ENCODE assay signal across 21 cellular contexts in genomic region chr20:31637660-31638059, GRCh38. TPM values are rescaled to one million over a fixed set of nuclear protein-coding genes. Genes with fewer than 3 reads are reported as not detected.
DNase-seq lines count a peak whose midpoint lies in the region; ATAC-seq and TF ChIP-seq lines count a peak whose summit lies in the region.
"Had no signal": no experiment of that assay in that cellular context is flagged by ENCODE, and none has a peak within 500 bp of the region (broad histone marks: within the 10 kb centered on the region; RNA-seq: fewer than 3 reads in every experiment).

Gene COX4I2 (plus strand): TSS chr20:31637912. CDS start chr20:31639018, 1,106 bp downstream.

- H3K4me3 Mint-ChIP-seq in nephron progenitor cell, result no peak within 1 kb of the TSS
- H3K4me3 Mint-ChIP-seq: activated CD8-positive, alpha-beta memory T cell treated with anti-CD3 and anti-CD28 coated beads, Interleukin-2, amount 10 ng/mL, durations not matched to agents 7 days and 5 days; natural killer cell treated with Interleukin-12 subunit alpha and Interleukin-12 subunit beta and Interleukin-15 and Interleukin-18, amount 100 ng/mL, for 72 hours; T-helper 2 cell treated with Interferon-gamma antibody and Interleukin-4, amounts not matched to agents 5 μg/mL and 100 μg/mL, for 36 hours had no signal

- H4K20me1 ChIP-seq in SK-N-SH (ENCODE audit: insufficient read depth), result no peaks in the 10 kb centered on the region

- DNase-seq in SK-N-SH (peak; percentile 61), cardiac septum (ENCODE audit: low spot score) (no peak), nephron progenitor cell (no peak), RWPE1 (ENCODE audit: low spot score) (no peak), A673 (ENCODE audit: low spot score) (no peak)
- DNase-seq: 8988T; activated CD8-positive, alpha-beta memory T cell treated with anti-CD3 and anti-CD28 coated beads, Interleukin-2, amount 10 ng/mL, durations not matched to agents 7 days and 5 days; dorsolateral prefrontal cortex; Karpas-422; NCI-H1092; SJCRH30; stimulated activated naive CD4-positive, alpha-beta T cell treated with Interleukin-2 at 50 U/mL for 16 hours had no signal

- 66% methylated on average over 15 of the region's 34 CpGs for WGBS in SK-N-SH (ENCODE audit: low lambda C conversion rate)
- 32% methylated on average over 34 of the region's 34 CpGs for WGBS in urinary bladder

- H3K4me1 Mint-ChIP-seq in nephron progenitor cell, result peaks cover 10% of the 10 kb centered on the region

- POLR2A ChIA-PET in SK-N-SH (lab: Yijun Ruan, JAX), result no interaction called here
- POLR2A ChIA-PET in RWPE1 (lab: Yijun Ruan, JAX; ENCODE audit: low non-redundant PET), result interaction anchor here (0.7 kb wide), 1 partner anchor 799 kb away, joined by 8 read pairs; no protein-coding TSS in a partner anchor
- POLR2A ChIA-PET in A673 (lab: Charles Lee; ENCODE audit: low non-redundant PET), result no interaction called here

- intact Hi-C loops in cardiac septum (cut with DNase I) (no loop called here), A673 (cut with micrococcal nuclease; ENCODE audit: unreplicated experiment) (no loop called here)

- H3K27ac ChIP-seq in SK-N-SH (ENCODE audit: low read depth in 2 of 2, low read length in 1 of 2) (peak within 1 kb of the TSS in 1 of 2 experiments; percentile 88; a peak in 2 of 4 replicates), urinary bladder (ENCODE audit: low read depth) (no peak within 1 kb of the TSS), RWPE1 (no peak within 1 kb of the TSS), A673 (ENCODE audit: low read depth, low read length, poor library complexity, severe bottlenecking) (no peak within 1 kb of the TSS)
- H3K27ac ChIP-seq: SJCRH30 had no signal

- TF ChIP-seq EP300 in SK-N-SH (IDR thresholded peaks at IDR 0.05; ENCODE audit: borderline replicate concordance in 1 of 2, low read depth in 1 of 2, low read length in 1 of 2), result no peak

- no peaks in the 10 kb centered on the region for H3K27me3 ChIP-seq in SK-N-SH (ENCODE audit: insufficient read depth)
- H3K27me3 ChIP-seq in A673 (replicated peaks; ENCODE audit: insufficient read depth, low read depth, low read length, poor library complexity), result no peaks in the 10 kb centered on the region
- H3K27me3 ChIP-seq: BLaER1 treated with 17β-estradiol and CSF1 and Interleukin-3, amounts not matched to agents 10 nM and 100 nM; SJCRH30 had no signal

- H3K27ac Mint-ChIP-seq in nephron progenitor cell, result peak within 1 kb of the TSS; percentile 69
- H3K27ac Mint-ChIP-seq: activated CD8-positive, alpha-beta memory T cell treated with anti-CD3 and anti-CD28 coated beads, Interleukin-2, amount 10 ng/mL, durations not matched to agents 7 days and 5 days; activated T-helper 2 cell treated with anti-CD3 and anti-CD28 coated beads, Interferon-gamma antibody, Interleukin-2, Interleukin-4, amounts not matched to agents 10 μg/mL and 5 μg/mL and 100 μg/mL, durations not matched to agents 14 hours and 24 hours and 36 hours; natural killer cell treated with Interleukin-12 subunit alpha and Interleukin-12 subunit beta and Interleukin-15 and Interleukin-18, amount 100 ng/mL, for 72 hours; T-helper 2 cell treated with Interferon-gamma antibody and Interleukin-4, amounts not matched to agents 5 μg/mL and 100 μg/mL, for 36 hours had no signal

- H3K4me1 ChIP-seq in SK-N-SH (ENCODE audit: control insufficient read depth in 1 of 2, insufficient read depth in 2 of 2, low read depth in 1 of 2, low read length in 1 of 2) (peaks cover 0 to 31% of the 10 kb centered on the region in 2 experiments; a peak in 2 of 4 replicates), urinary bladder (ENCODE audit: insufficient read depth) (no peaks in the 10 kb centered on the region), A673 (ENCODE audit: insufficient read depth, low read length, poor library complexity, severe bottlenecking) (no peaks in the 10 kb centered on the region)
- H3K4me1 ChIP-seq: SJCRH30 had no signal

- no peaks in the 10 kb centered on the region for H3K27me3 Mint-ChIP-seq in nephron progenitor cell (ENCODE audit: low read depth, poor library complexity)

- no peaks in the 10 kb centered on the region for H3K36me3 Mint-ChIP-seq in nephron progenitor cell (ENCODE audit: low read depth)
- H3K36me3 Mint-ChIP-seq: activated CD8-positive, alpha-beta memory T cell treated with anti-CD3 and anti-CD28 coated beads, Interleukin-2, amount 10 ng/mL, durations not matched to agents 7 days and 5 days; natural killer cell treated with Interleukin-12 subunit alpha and Interleukin-12 subunit beta and Interleukin-15 and Interleukin-18, amount 100 ng/mL, for 72 hours had no signal

- ATAC-seq in SK-N-SH treated with all-trans-retinoic acid at 6 μM for 48 hours, result no peak
- ATAC-seq in GM19395 (IDR thresholded peaks at IDR 0.05; ENCODE audit: unreplicated experiment), result no peak
- ATAC-seq: activated CD4-positive, CD25-positive, alpha-beta regulatory T cell treated with anti-CD3 and anti-CD28 coated beads, Interleukin-2, amount 50 U/mL, for 24 hours; activated CD8-positive, alpha-beta memory T cell treated with anti-CD3 and anti-CD28 coated beads, Interleukin-2, amount 10 ng/mL, durations not matched to agents 7 days and 5 days; HCT116 had no signal

- no peaks in the 10 kb centered on the region for H3K9me2 ChIP-seq in SK-N-SH

- H3K36me3 ChIP-seq in SK-N-SH (replicated peaks in 1 of 2; ENCODE audit: control insufficient read depth in 1 of 2, insufficient read depth in 2 of 2, low read length in 1 of 2) (no peaks in the 10 kb centered on the region), urinary bladder (ENCODE audit: insufficient read depth) (no peaks in the 10 kb centered on the region), A673 (ENCODE audit: insufficient read depth, low read length, poor library complexity, severe bottlenecking) (no peaks in the 10 kb centered on the region)
- H3K36me3 ChIP-seq: BLaER1 treated with 17β-estradiol and CSF1 and Interleukin-3, amounts not matched to agents 10 nM and 100 nM; SJCRH30 had no signal

- no peaks in the 10 kb centered on the region for H3F3A ChIP-seq in SK-N-SH (replicated peaks; ENCODE audit: insufficient read depth)

- H3K9ac ChIP-seq in SK-N-SH, result no peak within 1 kb of the TSS
- H3K9ac ChIP-seq: BLaER1 treated with 17β-estradiol and CSF1 and Interleukin-3, amounts not matched to agents 10 nM and 100 nM had no signal

- no peaks in the 10 kb centered on the region for H3K79me2 ChIP-seq in SK-N-SH (ENCODE audit: insufficient read depth)

- no peak within 1 kb of the TSS for H2AFZ ChIP-seq in SK-N-SH (ENCODE audit: low read depth)

- H3K9me3 ChIP-seq in SK-N-SH, result no peaks in the 10 kb centered on the region
- H3K9me3 ChIP-seq in A673 (ENCODE audit: low read depth, low read length, poor library complexity, severe bottlenecking), result no peaks in the 10 kb centered on the region
- H3K9me3 ChIP-seq: BLaER1 treated with 17β-estradiol and CSF1 and Interleukin-3, amounts not matched to agents 10 nM and 100 nM; SJCRH30 had no signal

- TF ChIP-seq CTCF in SK-N-SH (IDR thresholded peaks at IDR 0.05), result no peak
- no peak for TF ChIP-seq CTCF in nephron progenitor cell (IDR thresholded peaks at IDR 0.05)
- TF ChIP-seq CTCF in RWPE1 (conservative IDR thresholded peaks at IDR 0.05; ENCODE audit: low read depth), result no peak
- no peak for TF ChIP-seq CTCF in A673 (conservative IDR thresholded peaks at IDR 0.05; ENCODE audit: low read depth, low read length)

- H3K9me3 Mint-ChIP-seq in nephron progenitor cell, result no peaks in the 10 kb centered on the region
- H3K9me3 Mint-ChIP-seq: activated T-helper 2 cell treated with anti-CD3 and anti-CD28 coated beads, Interferon-gamma antibody, Interleukin-2, Interleukin-4, amounts not matched to agents 10 μg/mL and 5 μg/mL and 100 μg/mL, durations not matched to agents 14 hours and 24 hours and 36 hours; natural killer cell treated with Interleukin-12 subunit alpha and Interleukin-12 subunit beta and Interleukin-15 and Interleukin-18, amount 100 ng/mL, for 72 hours; T-helper 2 cell treated with Interferon-gamma antibody and Interleukin-4, amounts not matched to agents 5 μg/mL and 100 μg/mL, for 36 hours had no signal

- H3K4me3 ChIP-seq in SK-N-SH (ENCODE audit: low read depth in 2 of 2, low read length in 1 of 2), result no peak within 1 kb of the TSS
- peak within 1 kb of the TSS; percentile 12 for H3K4me3 ChIP-seq in urinary bladder (ENCODE audit: low read depth, low read length)
- no peak within 1 kb of the TSS for H3K4me3 ChIP-seq in A673 (ENCODE audit: low read depth, low read length, poor library complexity, severe bottlenecking)
- H3K4me3 ChIP-seq: BLaER1 treated with 17β-estradiol and CSF1 and Interleukin-3, amounts not matched to agents 10 nM and 100 nM; SJCRH30 had no signal

- CTCF ChIA-PET in SK-N-SH (lab: Yijun Ruan, JAX), result interaction anchor here (1.5 to 3.9 kb wide), 3 partner anchors 16 to 25 kb away, joined by 6 to 21 read pairs (median 9); no protein-coding TSS in a partner anchor
- CTCF ChIA-PET in RWPE1 (lab: Yijun Ruan, JAX), result no interaction called here
- CTCF ChIA-PET in A673 (lab: Charles Lee), result no interaction called here

- TF ChIP-seq RAD21 in SK-N-SH (IDR thresholded peaks at IDR 0.05; ENCODE audit: low read length), result no peak

- BruUV-seq in A673 (replicated peaks; lab: Mats Ljungman, UMichigan), result no TSS peak

- no peak within 1 kb of the TSS for H3K4me2 ChIP-seq in SK-N-SH
- H3K4me2 ChIP-seq: BLaER1 treated with 17β-estradiol and CSF1 and Interleukin-3, amounts not matched to agents 10 nM and 100 nM had no signal

TF ChIP-seq in SK-N-SH, 30 proteins besides CTCF, POLR2A, EP300 and RAD21 (continues in another document):
- TF ChIP-seq RFX5 (IDR thresholded peaks at IDR 0.05; ENCODE audit: low read length) (no peak), NRF1 (IDR thresholded peaks at IDR 0.05; ENCODE audit: low read depth, low read length) (no peak)

RNA-seq across cellular contexts. Expression of gene COX4I2, which starts in this region (rescaled TPM):
- polyA plus RNA-seq in SK-N-SH (2012; rRNA removed) (0.21 TPM in 1 of 2 replicates, not detected in the other), urinary bladder (10.1 TPM)
- polyA plus RNA-seq in SK-N-SH (2012; cell fraction: cytosol; rRNA removed), result 0.39 TPM in 1 of 2 replicates, not detected in the other
- not detected in 2 replicates for polyA plus RNA-seq in SK-N-SH (2012; cell fraction: nucleus; rRNA removed)
- total RNA-seq in cardiac septum (11.3 TPM), urinary bladder (4.8 TPM), A673 (2021) (not detected in 2 replicates)
- total RNA-seq: activated CD8-positive, alpha-beta memory T cell treated with anti-CD3 and anti-CD28 coated beads, Interleukin-2, amount 10 ng/mL, durations not matched to agents 7 days and 5 days; activated T-helper 2 cell treated with anti-CD3 and anti-CD28 coated beads, Interferon-gamma antibody, Interleukin-2, Interleukin-4, amounts not matched to agents 10 μg/mL and 5 μg/mL and 100 μg/mL, durations not matched to agents 14 hours and 24 hours and 36 hours; natural killer cell treated with Interleukin-12 subunit alpha and Interleukin-12 subunit beta and Interleukin-15 and Interleukin-18, amount 100 ng/mL, for 72 hours; SJCRH30 had no signal

Comparison
In these comparisons a context has a peak if more than half of its experiments do, and no peak if none do; other contexts are left out.
1. Peak in DNase-seq in SK-N-SH; RNA of the gene not detected or under 1 TPM.